ENCODE assay signal across 14 cellular contexts in the genomic region with DNA sequence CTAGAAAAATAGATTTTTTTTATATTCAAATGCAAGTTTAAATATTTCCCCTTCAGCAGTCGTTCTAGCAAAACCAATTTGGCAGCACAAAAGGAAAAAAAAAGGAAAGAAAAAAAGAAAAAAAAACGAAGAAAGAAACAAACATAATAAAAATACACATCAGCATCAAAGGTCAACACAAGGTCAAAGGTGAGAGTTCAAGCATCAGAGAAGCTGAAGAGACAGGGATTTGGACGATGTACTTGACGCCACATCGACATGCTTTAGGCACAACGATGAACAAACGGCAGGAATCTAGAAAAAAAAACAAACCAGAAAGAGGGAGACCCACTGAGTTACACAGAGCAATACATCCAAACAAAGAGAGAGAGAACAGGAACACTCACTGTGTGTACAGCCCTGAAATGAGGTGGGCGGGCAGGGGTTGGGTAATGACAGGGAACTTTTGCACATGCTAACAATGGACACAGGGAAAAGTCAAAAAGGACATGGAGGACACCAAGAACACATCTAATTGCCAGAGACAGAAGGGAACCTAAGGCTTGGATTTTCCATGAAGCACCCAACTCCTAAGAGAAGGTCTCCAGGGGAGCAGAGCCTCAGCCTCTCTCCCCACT. TPM values are rescaled to one million over a fixed set of nuclear protein-coding genes. Genes with fewer than 3 reads are reported as not detected.
DNase-seq lines count a peak whose midpoint lies in the region; ATAC-seq and TF ChIP-seq lines count a peak whose summit lies in the region.
"Had no signal": no experiment of that assay in that cellular context is flagged by ENCODE, and none has a peak within 500 bp of the region (broad histone marks: within the 10 kb centered on the region; RNA-seq: fewer than 3 reads in every experiment).

No MANE protein-coding gene starts in this region.

- no peak for TF ChIP-seq CTCF in CD4-positive, alpha-beta T cell (IDR thresholded peaks at IDR 0.05)
- TF ChIP-seq CTCF in neural crest cell (conservative IDR thresholded peaks at IDR 0.05): no peak

- no peaks in the 10 kb centered on the region for H3K4me1 Mint-ChIP-seq in CD4-positive, alpha-beta T cell (ENCODE audit: low read depth)
- peaks cover 36% of the 10 kb centered on the region for H3K4me1 Mint-ChIP-seq in neural crest cell

- no peak for ATAC-seq in CD4-positive, alpha-beta T cell (ENCODE audit: poor library complexity)
- ATAC-seq in HG03097 (IDR thresholded peaks at IDR 0.05; ENCODE audit: low FRiP score, unreplicated experiment) (no peak), GM18502 (IDR thresholded peaks at IDR 0.05; ENCODE audit: poor library complexity, unreplicated experiment) (no peak)

- no peaks in the 10 kb centered on the region for H3K9me3 Mint-ChIP-seq in CD4-positive, alpha-beta T cell
- no peaks in the 10 kb centered on the region for H3K9me3 Mint-ChIP-seq in neural crest cell

- H3K4me1 ChIP-seq in HUES6 (ENCODE audit: control insufficient read depth, insufficient read depth, low read length): peaks cover 35% of the 10 kb centered on the region

- H3K27me3 ChIP-seq in CD4-positive, alpha-beta T cell (ENCODE audit: control insufficient read depth, insufficient read depth, low read length): no peaks in the 10 kb centered on the region
- H3K27me3 ChIP-seq in HUES6 (ENCODE audit: control insufficient read depth, insufficient read depth, low read length): no peaks in the 10 kb centered on the region
- H3K27me3 ChIP-seq: brain microvascular endothelial cell had no signal

- intact Hi-C loops in CD4-positive, alpha-beta T cell (cut with DNase I, micrococcal nuclease): no loop called here

- no peak overlapping the region for H3K4me3 ChIP-seq in HUES6 (ENCODE audit: low read depth, low read length)

- DNase-seq in CD4-positive, alpha-beta T cell: no peak
- no peak for DNase-seq in neural crest cell (ENCODE audit: low read depth, low spot score)
- no peak for DNase-seq in amygdala (lab: John Stamatoyannopoulos, UW)
- no peak for DNase-seq in SK-N-DZ (ENCODE audit: low spot score)
- DNase-seq: activated CD4-positive, CD25-positive, alpha-beta regulatory T cell treated with anti-CD3 and anti-CD28 coated beads, Interleukin-2, amount 50 U/mL, for 72 hours; brain microvascular endothelial cell; DMS 273 treated with DMSO at 0.1 percent for 48 hours; stimulated activated CD4-positive, alpha-beta T cell treated with anti-CD3 and anti-CD28 coated beads, Interleukin-12 subunit alpha, Interleukin-12 subunit beta, amount 100 ng/mL, for 4 hours; stimulated activated naive CD4-positive, alpha-beta T cell had no signal

- H3K27ac Mint-ChIP-seq in CD4-positive, alpha-beta T cell: peak overlapping the region; percentile 48
- peak overlapping the region; percentile 32 for H3K27ac Mint-ChIP-seq in neural crest cell (ENCODE audit: unreplicated experiment)

- no peaks in the 10 kb centered on the region for H3K9me3 ChIP-seq in CD4-positive, alpha-beta T cell (ENCODE audit: control insufficient read depth, low read length)
- no peaks in the 10 kb centered on the region for H3K9me3 ChIP-seq in HUES6 (ENCODE audit: control insufficient read depth, insufficient read depth, low read depth, low read length)

- H3K36me3 Mint-ChIP-seq in CD4-positive, alpha-beta T cell (ENCODE audit: low read depth): peaks cover 81% of the 10 kb centered on the region
- peaks cover 24% of the 10 kb centered on the region for H3K36me3 Mint-ChIP-seq in neural crest cell (ENCODE audit: low read depth)

- no peak overlapping the region for H3K27ac ChIP-seq in CD4-positive, alpha-beta T cell (ENCODE audit: low read depth, low read length)
- 0 out of 2 replicates have a peak overlapping the region, but pooled peaks have one; percentile 60 for H3K27ac ChIP-seq in HUES6 (ENCODE audit: low read depth, low read length)
- peak overlapping the region; percentile 6 for H3K27ac ChIP-seq in cingulate gyrus (ENCODE audit: low read depth, low read length)
- H3K27ac ChIP-seq: brain microvascular endothelial cell had no signal

- CTCF ChIA-PET in CD4-positive, alpha-beta T cell (lab: Charles Lee): interaction anchor here (0.9 kb wide), 1 partner anchor 37 kb away, joined by 3 read pairs; no protein-coding TSS in a partner anchor

- H3K9ac ChIP-seq in HUES6 (ENCODE audit: low read length): no peak overlapping the region

- no peaks in the 10 kb centered on the region for H3K27me3 Mint-ChIP-seq in CD4-positive, alpha-beta T cell
- H3K27me3 Mint-ChIP-seq in neural crest cell (ENCODE audit: low read depth): no peaks in the 10 kb centered on the region

- H3K4me3 Mint-ChIP-seq in CD4-positive, alpha-beta T cell: no peak overlapping the region
- no peak overlapping the region for H3K4me3 Mint-ChIP-seq in neural crest cell

- peaks cover 64% of the 10 kb centered on the region for H3K36me3 ChIP-seq in HUES6 (ENCODE audit: control insufficient read depth, insufficient read depth, low read length)

- POLR2A ChIA-PET in CD4-positive, alpha-beta T cell (lab: Charles Lee): no interaction called here

RNA-seq across cellular contexts. Expression of a gene that starts 19.8 kb away (rescaled TPM):
- under 1 TPM; 0.56 to 0.85 TPM for total RNA-seq in CD4-positive, alpha-beta T cell
- 0.16 and 0.50 TPM in 2 replicates for total RNA-seq in neural crest cell
- 0.28 and 1.2 TPM in 2 replicates for polyA plus RNA-seq in SK-N-DZ (2014; cell fraction: cytosol; rRNA removed)
- 0.31 TPM in 1 of 2 replicates, not detected in the other for polyA plus RNA-seq in SK-N-DZ (2014; cell fraction: nucleus; rRNA removed)
- total RNA-seq: M059J had no signal

RNA-seq across cellular contexts. Expression of a gene that starts 42.5 kb away (rescaled TPM):
- total RNA-seq in CD4-positive, alpha-beta T cell: 10 to 100 TPM; 51.3 to 59.5 TPM
- 197 and 205 TPM in 2 replicates for total RNA-seq in neural crest cell
- 322 and 344 TPM in 2 replicates for polyA plus RNA-seq in SK-N-DZ (2014; cell fraction: cytosol; rRNA removed)
- polyA plus RNA-seq in SK-N-DZ (2014; cell fraction: nucleus; rRNA removed): 120 and 171 TPM in 2 replicates
